ENCODE assay signal across 30 cellular contexts in genomic region chr3:69419276-69419675, GRCh38. TPM values are rescaled to one million over a fixed set of nuclear protein-coding genes. Genes with fewer than 3 reads are reported as not detected.
"Had no signal": no experiment of that assay in that cellular context is flagged by ENCODE, and none has a peak within 500 bp of the region (broad histone marks: within the 10 kb centered on the region; RNA-seq: fewer than 3 reads in every experiment).

No MANE protein-coding gene starts in this region.

- H3K27ac Mint-ChIP-seq: activated B cell treated with CpG ODN at 0.5 μM for 24 hours; activated CD8-positive, alpha-beta T cell treated with anti-CD3 and anti-CD28 coated beads for 36 hours; activated naive CD4-positive, alpha-beta T cell treated with anti-CD3 and anti-CD28 coated beads for 36 hours; activated naive CD4-positive, alpha-beta T cell treated with anti-CD3 and anti-CD28 coated beads, Interleukin-2, amount 50 U/mL, for 24 hours; activated naive CD8-positive, alpha-beta T cell treated with anti-CD3 and anti-CD28 coated beads for 36 hours; activated naive CD8-positive, alpha-beta T cell treated with anti-CD3 and anti-CD28 coated beads, Interleukin-2, amount 50 U/mL, for 24 hours; activated T-helper 2 cell treated with anti-CD3 and anti-CD28 coated beads, Interferon-gamma antibody, Interleukin-2, Interleukin-4, amounts not matched to agents 10 μg/mL and 5 μg/mL and 100 μg/mL, durations not matched to agents 14 hours and 24 hours and 36 hours; T-helper 17 cell; T-helper 2 cell treated with Interferon-gamma antibody and Interleukin-4, amounts not matched to agents 5 μg/mL and 100 μg/mL, for 36 hours had no signal

- H3K4me1 Mint-ChIP-seq: activated B cell treated with CpG ODN at 0.5 μM for 24 hours; activated naive CD4-positive, alpha-beta T cell treated with anti-CD3 and anti-CD28 coated beads, Interleukin-2, amount 50 U/mL, for 24 hours; activated naive CD8-positive, alpha-beta T cell treated with anti-CD3 and anti-CD28 coated beads, Interleukin-2, amount 50 U/mL, for 24 hours; T-helper 17 cell had no signal

- H3K27me3 Mint-ChIP-seq: activated B cell treated with CpG ODN at 0.5 μM for 24 hours; activated CD8-positive, alpha-beta T cell treated with anti-CD3 and anti-CD28 coated beads for 36 hours; activated naive CD4-positive, alpha-beta T cell treated with anti-CD3 and anti-CD28 coated beads, Interleukin-2, amount 50 U/mL, for 24 hours; activated naive CD8-positive, alpha-beta T cell treated with anti-CD3 and anti-CD28 coated beads for 36 hours; activated naive CD8-positive, alpha-beta T cell treated with anti-CD3 and anti-CD28 coated beads, Interleukin-2, amount 50 U/mL, for 24 hours had no signal

- H3K4me1 ChIP-seq: adrenal gland, body of pancreas had no signal

- ATAC-seq: activated CD4-positive, CD25-positive, alpha-beta regulatory T cell treated with anti-CD3 and anti-CD28 coated beads, Interleukin-2, amount 50 U/mL, for 24 hours; activated CD8-positive, alpha-beta T cell treated with anti-CD3 and anti-CD28 coated beads for 36 hours; activated naive CD8-positive, alpha-beta T cell treated with anti-CD3 and anti-CD28 coated beads, Interleukin-2, amount 50 U/mL, for 24 hours; activated T-cell treated with anti-CD3 and anti-CD28 coated beads, Interleukin-2, amount 50 U/mL, for 4 hours; body of pancreas; T-helper 17 cell had no signal

- H3K36me3 ChIP-seq: adrenal gland, esophagus squamous epithelium, WERI-Rb-1 had no signal

- H3K36me3 Mint-ChIP-seq: activated naive CD4-positive, alpha-beta T cell treated with anti-CD3 and anti-CD28 coated beads, Interleukin-2, amount 50 U/mL, for 24 hours; activated naive CD8-positive, alpha-beta T cell treated with anti-CD3 and anti-CD28 coated beads for 36 hours had no signal

- H3K4me3 Mint-ChIP-seq: activated B cell treated with CpG ODN at 0.5 μM for 24 hours; activated CD8-positive, alpha-beta T cell treated with anti-CD3 and anti-CD28 coated beads for 36 hours; activated naive CD4-positive, alpha-beta T cell treated with anti-CD3 and anti-CD28 coated beads for 36 hours; activated naive CD4-positive, alpha-beta T cell treated with anti-CD3 and anti-CD28 coated beads, Interleukin-2, amount 50 U/mL, for 24 hours; activated naive CD8-positive, alpha-beta T cell treated with anti-CD3 and anti-CD28 coated beads for 36 hours; activated naive CD8-positive, alpha-beta T cell treated with anti-CD3 and anti-CD28 coated beads, Interleukin-2, amount 50 U/mL, for 24 hours; activated T-cell treated with anti-CD3 and anti-CD28 coated beads, Interleukin-2, amount 50 U/mL, for 4 hours; T-helper 17 cell; T-helper 2 cell treated with Interferon-gamma antibody and Interleukin-4, amounts not matched to agents 5 μg/mL and 100 μg/mL, for 36 hours had no signal

- H3K27ac ChIP-seq: adrenal gland, body of pancreas, epithelial cell of prostate, esophagus squamous epithelium, WERI-Rb-1 had no signal

- DNase-seq: activated B cell treated with CpG ODN at 0.5 μM for 24 hours; activated CD4-positive, alpha-beta T cell treated with anti-CD3 and anti-CD28 coated beads for 48 hours; activated CD4-positive, alpha-beta T cell treated with anti-CD3 and anti-CD28 coated beads, Interleukin-2, amount 50 U/mL, for 1 hour; activated CD4-positive, alpha-beta T cell treated with anti-CD3 and anti-CD28 coated beads, Interleukin-2, amount 50 U/mL, for 48 hours; activated CD8-positive, alpha-beta memory T cell treated with anti-CD3 and anti-CD28 coated beads for 24 hours; activated CD8-positive, alpha-beta T cell treated with anti-CD3 and anti-CD28 coated beads for 36 hours; activated effector memory CD4-positive, alpha-beta T cell treated with anti-CD3 and anti-CD28 coated beads, Interleukin-2, amount 50 U/mL, for 16 hours; activated naive CD4-positive, alpha-beta T cell treated with anti-CD3 and anti-CD28 coated beads for 36 hours; activated naive CD8-positive, alpha-beta T cell treated with anti-CD3 and anti-CD28 coated beads for 36 hours; activated naive CD8-positive, alpha-beta T cell treated with anti-CD3 and anti-CD28 coated beads, Interleukin-2, amount 50 U/mL, for 24 hours; activated T-cell treated with anti-CD3 and anti-CD28 coated beads, Interleukin-2, amount 50 U/mL, for 4 hours; adrenal gland; amygdala; aorta; body of pancreas; caudate nucleus; cortex of kidney; dermis blood vessel endothelial cell; effector CD8-positive, alpha-beta T cell; esophagus squamous epithelium; head of caudate nucleus; T-helper 1 cell; T-helper 17 cell; T1000; WERI-Rb-1 had no signal

- H3K9me3 Mint-ChIP-seq: activated B cell treated with CpG ODN at 0.5 μM for 24 hours; activated naive CD4-positive, alpha-beta T cell treated with anti-CD3 and anti-CD28 coated beads for 36 hours; activated naive CD4-positive, alpha-beta T cell treated with anti-CD3 and anti-CD28 coated beads, Interleukin-2, amount 50 U/mL, for 24 hours; activated naive CD8-positive, alpha-beta T cell treated with anti-CD3 and anti-CD28 coated beads, Interleukin-2, amount 50 U/mL, for 24 hours; activated T-helper 2 cell treated with anti-CD3 and anti-CD28 coated beads, Interferon-gamma antibody, Interleukin-2, Interleukin-4, amounts not matched to agents 10 μg/mL and 5 μg/mL and 100 μg/mL, durations not matched to agents 14 hours and 24 hours and 36 hours; T-helper 2 cell treated with Interferon-gamma antibody and Interleukin-4, amounts not matched to agents 5 μg/mL and 100 μg/mL, for 36 hours had no signal

- H3K4me3 ChIP-seq: adrenal gland, body of pancreas, esophagus squamous epithelium had no signal

- H3K27me3 ChIP-seq: adrenal gland, body of pancreas, esophagus squamous epithelium had no signal

- H3K9me3 ChIP-seq: adrenal gland, body of pancreas, esophagus squamous epithelium had no signal

RNA-seq across cellular contexts. Expression of gene FRMD4B, which starts 33.4 kb away (rescaled TPM):
- total RNA-seq: activated B cell treated with CpG ODN at 0.5 μM for 24 hours had no signal
